8 cellular contexts compared by ENCODE assay signal in genomic region chr19:23395041-23395721, GRCh38. TPM values are rescaled to one million over a fixed set of nuclear protein-coding genes. Genes with fewer than 3 reads are reported as not detected.
DNase-seq lines count a peak whose midpoint lies in the region; ATAC-seq and TF ChIP-seq lines count a peak whose summit lies in the region.

TSS of gene ZNF91 (minus strand) at chr19:23395471. CDS start at chr19:23395354, 117 bp downstream.

- H4K20me1 ChIP-seq in PC-3 (ENCODE audit: low read length), result no peaks in the 10 kb centered on the region

- H3K9me2 ChIP-seq in PC-3 (replicated peaks; ENCODE audit: low read length), result no peaks in the 10 kb centered on the region

- H3K79me2 ChIP-seq in PC-3 (ENCODE audit: low read length), result peaks cover 50% of the 10 kb centered on the region

- peaks cover 31% of the 10 kb centered on the region for H3K4me1 Mint-ChIP-seq in activated T-cell treated with anti-CD3 and anti-CD28 coated beads, Interleukin-2, amount 50 U/mL, for 4 hours (ENCODE audit: low read depth)

- H3K36me3 ChIP-seq in PC-3 (ENCODE audit: low read depth, low read length) (peaks cover 15% of the 10 kb centered on the region), muscle layer of colon (ENCODE audit: insufficient read depth, low read length) (no peaks in the 10 kb centered on the region)

- DNase-seq in COLO829 (ENCODE audit: low spot score), result peak; percentile 3
- DNase-seq in HS-5 (ENCODE audit: low read depth), result peak; percentile 83
- peak; percentile 97 for DNase-seq in PC-3
- peak; percentile 86 for DNase-seq in activated T-cell treated with anti-CD3 and anti-CD28 coated beads, Interleukin-2, amount 50 U/mL, for 4 hours
- DNase-seq in stimulated activated CD8-positive, alpha-beta memory T cell treated with anti-CD3 and anti-CD28 coated beads, Interleukin-7, amount 100 ng/mL, for 24 hours (ENCODE audit: low read depth), result peak; percentile 76

- H3K27ac ChIP-seq in PC-3 (ENCODE audit: low read length) (peak within 1 kb of the TSS; percentile 95), muscle layer of colon (ENCODE audit: low read depth, low read length) (peak within 1 kb of the TSS; percentile 90)

- intact Hi-C loops in PC-3 (cut with micrococcal nuclease), result loop anchor here (10.0 kb wide), 2 partner anchors 60 to 290 kb away; partner anchors contain the start of gene ZNF675

- H3K27me3 ChIP-seq in PC-3 (ENCODE audit: low read length), result no peaks in the 10 kb centered on the region
- no peaks in the 10 kb centered on the region for H3K27me3 ChIP-seq in muscle layer of colon (ENCODE audit: control insufficient read depth in 1 of 2, insufficient read depth in 2 of 2, low read length in 2 of 2)

- peaks cover 14% of the 10 kb centered on the region for H3F3A ChIP-seq in PC-3 (ENCODE audit: low read length, unreplicated experiment)

- H3K4me1 ChIP-seq in PC-3 (ENCODE audit: insufficient read depth, low read length) (peaks cover 33% of the 10 kb centered on the region), muscle layer of colon (ENCODE audit: insufficient read depth, low read length) (peaks cover 34% of the 10 kb centered on the region)

- BruUV-seq in PC-3 (replicated peaks; lab: Mats Ljungman, UMichigan), result TSS peak; percentile 57

- H2AFZ ChIP-seq in PC-3 (ENCODE audit: low read length), result peak within 1 kb of the TSS; percentile 75

- no peaks in the 10 kb centered on the region for H3K9me3 ChIP-seq in PC-3 (ENCODE audit: low read length)
- no peaks in the 10 kb centered on the region for H3K9me3 ChIP-seq in muscle layer of colon (ENCODE audit: low read length)

- ATAC-seq in GM19468 (IDR thresholded peaks at IDR 0.05; ENCODE audit: extremely low read depth, unreplicated experiment), result peak; percentile 98
- ATAC-seq in PC-3, result peak; percentile 89
- peak; percentile 99 to 100 for ATAC-seq in activated T-cell treated with anti-CD3 and anti-CD28 coated beads, Interleukin-2, amount 50 U/mL, for 4 hours
- peak; percentile 98 for ATAC-seq in esophagus mucosa

- CTCF ChIA-PET in PC-3 (lab: Charles Lee), result no interaction called here

- H3K4me3 Mint-ChIP-seq in activated T-cell treated with anti-CD3 and anti-CD28 coated beads, Interleukin-2, amount 50 U/mL, for 4 hours, result peak within 1 kb of the TSS; percentile 98

- TF ChIP-seq CTCF in PC-3 (conservative IDR thresholded peaks at IDR 0.05; ENCODE audit: low read depth, low read length), result no peak

- H3K4me2 ChIP-seq in PC-3 (ENCODE audit: low read length), result peak within 1 kb of the TSS; percentile 82

- H3K4me3 ChIP-seq in PC-3 (ENCODE audit: low read length) (peak within 1 kb of the TSS; percentile 92), muscle layer of colon (ENCODE audit: low read depth in 1 of 2, low read length in 2 of 2) (peak within 1 kb of the TSS; percentile 54 to 98)

- POLR2A ChIA-PET in PC-3 (lab: Charles Lee; ENCODE audit: unreplicated experiment), result interaction anchor here (0.6 to 1.0 kb wide), 5 partner anchors 135 to 639 kb away, joined by 3 to 5 read pairs (median 4); no protein-coding TSS in a partner anchor

- no peaks in the 10 kb centered on the region for H3K27me3 Mint-ChIP-seq in activated T-cell treated with anti-CD3 and anti-CD28 coated beads, Interleukin-2, amount 50 U/mL, for 4 hours (ENCODE audit: low read depth)

- peak within 1 kb of the TSS; percentile 98 for H3K9ac ChIP-seq in PC-3 (ENCODE audit: low read length)
- H3K9ac ChIP-seq in muscle layer of colon (ENCODE audit: low read length), result peak within 1 kb of the TSS; percentile 97

- H3K9me3 Mint-ChIP-seq in activated T-cell treated with anti-CD3 and anti-CD28 coated beads, Interleukin-2, amount 50 U/mL, for 4 hours, result no peaks in the 10 kb centered on the region

- peaks cover 23% of the 10 kb centered on the region for H3K36me3 Mint-ChIP-seq in activated T-cell treated with anti-CD3 and anti-CD28 coated beads, Interleukin-2, amount 50 U/mL, for 4 hours (ENCODE audit: insufficient read depth)

RNA-seq across cellular contexts. Expression of gene ZNF91, which starts in this region (rescaled TPM):
- total RNA-seq in PC-3 (2014; rRNA removed) (18.7 and 22.2 TPM in 2 replicates), esophagus mucosa (19.1 TPM)
- total RNA-seq in activated T-cell treated with anti-CD3 and anti-CD28 coated beads, Interleukin-2, amount 50 U/mL, for 4 hours, result 10 to 100 TPM; 16.9 to 26.5 (median 25.1) TPM

Comparison
In these comparisons a context has a peak if more than half of its experiments do, and no peak if none do; other contexts are left out.
1. Peak in every context shown above with its lines: DNase-seq, ATAC-seq, H3K4me3 ChIP-seq and H3K27ac ChIP-seq.
2. DNase-seq: peak in every context shown above with its lines; median percentile 97 in PC-3; 86 in activated T-cell treated with anti-CD3 and anti-CD28 coated beads, Interleukin-2, amount 50 U/mL, for 4 hours; 83 in HS-5; 76 in stimulated activated CD8-positive, alpha-beta memory T cell treated with anti-CD3 and anti-CD28 coated beads, Interleukin-7, amount 100 ng/mL, for 24 hours; 3 in COLO829.